ENCODE assay signal across 21 cellular contexts in the genomic region with DNA sequence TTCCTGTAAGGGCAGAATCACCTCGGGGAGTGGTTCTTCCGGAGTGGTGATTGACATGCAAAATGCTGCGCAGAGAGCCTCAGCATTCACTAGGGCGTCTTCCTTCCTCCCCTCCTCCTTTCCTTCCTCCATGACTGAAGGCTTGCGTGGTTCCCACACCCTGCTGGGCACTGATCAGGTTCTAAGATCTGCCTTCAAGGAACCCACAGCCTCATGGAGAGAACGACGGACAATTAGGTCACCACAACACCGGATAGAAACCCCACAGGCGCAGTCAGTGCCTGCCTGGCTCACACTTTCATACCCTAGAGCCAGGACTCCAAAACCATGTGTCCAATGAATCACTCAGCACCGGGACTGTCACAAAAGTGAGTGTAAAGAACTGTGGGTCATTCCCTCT.
"Had no signal": no experiment of that assay in that cellular context is flagged by ENCODE, and none has a peak within 500 bp of the region (broad histone marks: within the 10 kb centered on the region; RNA-seq: fewer than 3 reads in every experiment).

No MANE protein-coding gene starts in this region.

- ATAC-seq: activated CD4-positive, alpha-beta T cell treated with anti-CD3 and anti-CD28 coated beads for 36 hours; activated T-cell treated with anti-CD3 and anti-CD28 coated beads, Interleukin-2, amount 50 U/mL, for 4 hours; left lobe of liver; lower lobe of right lung; mucosa of descending colon had no signal

- H3K4me3 ChIP-seq: lower lobe of right lung, mucosa of descending colon, testis, upper lobe of left lung had no signal

- DNase-seq: activated B cell treated with CpG ODN at 0.5 μM for 24 hours; activated CD4-positive, alpha-beta T cell treated with anti-CD3 and anti-CD28 coated beads for 36 hours; activated CD4-positive, alpha-beta T cell treated with anti-CD3 and anti-CD28 coated beads, Interleukin-2, amount 50 U/mL, for 4 hours; activated CD8-positive, alpha-beta memory T cell treated with anti-CD3 and anti-CD28 coated beads, Interleukin-2, amount 50 U/mL, for 48 hours; activated naive CD4-positive, alpha-beta T cell treated with Interleukin-2 at 50 U/mL for 16 hours; activated T-cell treated with anti-CD3 and anti-CD28 coated beads, Interleukin-2, amount 50 U/mL, for 4 hours; amygdala; foreskin melanocyte; lower lobe of right lung; mesendoderm; mucosa of descending colon; naive B cell; stimulated activated CD4-positive, alpha-beta T cell treated with anti-CD3 and anti-CD28 coated beads, Interleukin-2, amount 100 ng/mL, for 48 hours; stimulated activated CD8-positive, alpha-beta memory T cell treated with anti-CD3 and anti-CD28 coated beads, Interleukin-4, amount 100 ng/mL, for 48 hours; stimulated activated naive CD4-positive, alpha-beta T cell; T-helper 9 cell; testis; upper lobe of left lung had no signal

- H3K4me1 ChIP-seq: lower lobe of right lung, testis, upper lobe of left lung had no signal

- H3K4me3 Mint-ChIP-seq: activated B cell treated with CpG ODN at 0.5 μM for 24 hours; activated CD4-positive, alpha-beta T cell treated with anti-CD3 and anti-CD28 coated beads for 36 hours; activated T-cell treated with anti-CD3 and anti-CD28 coated beads, Interleukin-2, amount 50 U/mL, for 4 hours; naive B cell had no signal

- H3K27me3 ChIP-seq: testis, upper lobe of left lung had no signal

- H3K36me3 Mint-ChIP-seq: naive B cell had no signal

- FAIRE-seq: endometrium had no signal

- H3K36me3 ChIP-seq: lower lobe of right lung, upper lobe of left lung had no signal

- H3K27ac Mint-ChIP-seq: activated B cell treated with CpG ODN at 0.5 μM for 24 hours; activated CD4-positive, alpha-beta T cell treated with anti-CD3 and anti-CD28 coated beads for 36 hours; progenitor cell of endocrine pancreas had no signal

- H3K9me3 Mint-ChIP-seq: activated B cell treated with CpG ODN at 0.5 μM for 24 hours had no signal

- H3K27ac ChIP-seq: lower lobe of right lung, testis, upper lobe of left lung had no signal

- H3K27me3 Mint-ChIP-seq: activated B cell treated with CpG ODN at 0.5 μM for 24 hours; activated CD4-positive, alpha-beta T cell treated with anti-CD3 and anti-CD28 coated beads for 36 hours had no signal

- H3K9me3 ChIP-seq: lower lobe of right lung, mucosa of descending colon, testis, upper lobe of left lung had no signal

- H3K4me1 Mint-ChIP-seq: activated B cell treated with CpG ODN at 0.5 μM for 24 hours; activated CD4-positive, alpha-beta T cell treated with anti-CD3 and anti-CD28 coated beads for 36 hours; naive B cell had no signal
